ENCODE assay signal across 1 cellular context in genomic region chr1:202010042-202011015, GRCh38.
TF ChIP-seq lines count a peak whose summit lies in the region.

Gene ELF3, plus strand, starts transcription at chr1:202010587. Its CDS starts 550 bp downstream, at chr1:202011137.

TF ChIP-seq in HepG2, 621 proteins besides CTCF, POLR2A, EP300 and RAD21 (continued from another document and continues in another):
- TF ChIP-seq NR2F6 (IDR thresholded peaks at IDR 0.05) (no peak), NR2F6 (CRISPR knock-in tag; IDR thresholded peaks at IDR 0.05) (no peak; the same call in 1 of the 2 replicates), POLR2G (IDR thresholded peaks at IDR 0.05; ENCODE audit: low read depth, low read length) (peak; percentile 100), CENPBD1 (CRISPR knock-in tag; IDR thresholded peaks at IDR 0.05; ENCODE audit: borderline replicate concordance, low read depth) (peak; percentile 86; the same call in 1 of the 2 replicates), GABPA (IDR thresholded peaks at IDR 0.05; ENCODE audit: low read depth, low read length) (no peak), GABPA (CRISPR knock-in tag; IDR thresholded peaks at IDR 0.05; ENCODE audit: low read depth) (peak; percentile 37; the same call in 1 of the 2 replicates), ELF1 (CRISPR knock-in tag; IDR thresholded peaks at IDR 0.05) (peak; percentile 46; the same call in 1 of the 2 replicates), MXD4 (CRISPR knock-in tag; IDR thresholded peaks at IDR 0.05) (peak; percentile 61; the same call in 1 of the 2 replicates), DBP (CRISPR knock-in tag; IDR thresholded peaks at IDR 0.05; ENCODE audit: not compliant biosample characterization) (peak; percentile 60), TFAP4 (IDR thresholded peaks at IDR 0.05; ENCODE audit: borderline replicate concordance, low read depth) (peak; percentile 57; the same call in 1 of the 2 replicates), ZNF639 (CRISPR knock-in tag; conservative IDR thresholded peaks at IDR 0.05) (0 out of 2 replicates have a peak, but pooled peaks have one; percentile 32), ZNF17 (CRISPR knock-in tag; IDR thresholded peaks at IDR 0.05) (no peak), ZNF710 (CRISPR knock-in tag; IDR thresholded peaks at IDR 0.05; ENCODE audit: borderline replicate concordance) (peak; percentile 44; the same call in 1 of the 2 replicates), TAF1 (CRISPR knock-in tag; IDR thresholded peaks at IDR 0.05) (peak; percentile 99), NFYC (CRISPR knock-in tag; IDR thresholded peaks at IDR 0.05) (peak; percentile 76), ZNF800 (CRISPR knock-in tag; IDR thresholded peaks at IDR 0.05) (no peak; the same call in 1 of the 2 replicates), ZNF460 (CRISPR knock-in tag; IDR thresholded peaks at IDR 0.05; ENCODE audit: borderline replicate concordance) (0 out of 2 replicates have a peak, but pooled peaks have one; percentile 10), ZNF784 (CRISPR knock-in tag; IDR thresholded peaks at IDR 0.05; ENCODE audit: borderline replicate concordance) (peak; percentile 28; the same call in 1 of the 2 replicates), ZNF468 (CRISPR knock-in tag; IDR thresholded peaks at IDR 0.05) (no peak), MTF1 (CRISPR knock-in tag; IDR thresholded peaks at IDR 0.05) (no peak), WIZ (CRISPR knock-in tag; IDR thresholded peaks at IDR 0.05) (no peak), ZNF569 (CRISPR knock-in tag; IDR thresholded peaks at IDR 0.05; ENCODE audit: borderline replicate concordance) (no peak), CBFB (CRISPR knock-in tag; IDR thresholded peaks at IDR 0.05) (0 out of 2 replicates have a peak, but pooled peaks have one; percentile 31), ZNF451 (CRISPR knock-in tag; IDR thresholded peaks at IDR 0.05) (no peak; the same call in 1 of the 2 replicates), ATF2 (CRISPR knock-in tag; IDR thresholded peaks at IDR 0.05) (peak; percentile 86), RBAK (CRISPR knock-in tag; IDR thresholded peaks at IDR 0.05) (no peak), ZSCAN25 (CRISPR knock-in tag; IDR thresholded peaks at IDR 0.05) (peak; percentile 64; the same call in 1 of the 2 replicates), HDAC2 (CRISPR knock-in tag; IDR thresholded peaks at IDR 0.05) (peak; percentile 9; the same call in 1 of the 2 replicates), ZNF768 (CRISPR knock-in tag; IDR thresholded peaks at IDR 0.05) (peak; percentile 59; the same call in 1 of the 2 replicates), MYPOP (CRISPR knock-in tag; IDR thresholded peaks at IDR 0.05) (peak; percentile 63; the same call in 1 of the 2 replicates), KDM2A (CRISPR knock-in tag; IDR thresholded peaks at IDR 0.05; ENCODE audit: borderline replicate concordance, low read depth) (peak; percentile 51; the same call in 1 of the 2 replicates), TOE1 (CRISPR knock-in tag; IDR thresholded peaks at IDR 0.05) (no peak), KDM5B (CRISPR knock-in tag; IDR thresholded peaks at IDR 0.05; ENCODE audit: borderline replicate concordance) (peak; percentile 74; the same call in 1 of the 2 replicates), THRA (CRISPR knock-in tag; IDR thresholded peaks at IDR 0.05; ENCODE audit: borderline replicate concordance) (no peak), HNF1B (CRISPR knock-in tag; IDR thresholded peaks at IDR 0.05) (peak; percentile 99), ZNF709 (CRISPR knock-in tag; IDR thresholded peaks at IDR 0.05) (peak; percentile 79), ZNF570 (CRISPR knock-in tag; IDR thresholded peaks at IDR 0.05; ENCODE audit: borderline replicate concordance) (no peak), ZNF543 (CRISPR knock-in tag; IDR thresholded peaks at IDR 0.05) (no peak), NAIF1 (CRISPR knock-in tag; IDR thresholded peaks at IDR 0.05; ENCODE audit: borderline replicate concordance) (no peak), ZNF792 (CRISPR knock-in tag; IDR thresholded peaks at IDR 0.05) (peak; percentile 80), ZSCAN31 (CRISPR knock-in tag; IDR thresholded peaks at IDR 0.05; ENCODE audit: low read depth) (peak; percentile 74; the same call in 1 of the 2 replicates), NR2C2 (CRISPR knock-in tag; IDR thresholded peaks at IDR 0.05; ENCODE audit: borderline replicate concordance) (no peak), HMG20A (CRISPR knock-in tag; IDR thresholded peaks at IDR 0.05; ENCODE audit: borderline replicate concordance) (peak; percentile 29; the same call in 1 of the 2 replicates), ZNF276 (CRISPR knock-in tag; IDR thresholded peaks at IDR 0.05; ENCODE audit: low read depth) (peak; percentile 29; the same call in 1 of the 2 replicates), STAG1 (CRISPR knock-in tag; IDR thresholded peaks at IDR 0.05) (peak; percentile 41), ZNF589 (CRISPR knock-in tag; conservative IDR thresholded peaks at IDR 0.05) (no peak), SRF (IDR thresholded peaks at IDR 0.05; ENCODE audit: low read depth, low read length) (no peak), SOX5 (CRISPR knock-in tag; IDR thresholded peaks at IDR 0.05; ENCODE audit: borderline replicate concordance) (peak; percentile 67), SKI (IDR thresholded peaks at IDR 0.05; ENCODE audit: partially characterized antibody) (peak; percentile 78), ZKSCAN1 (IDR thresholded peaks at IDR 0.05; ENCODE audit: low read length) (no peak), NFE2L2 (IDR thresholded peaks at IDR 0.05; ENCODE audit: low read length) (no peak)
